In genomic region chr3:72379500-72380187, GRCh38 we compare ENCODE assay signal across 11 cellular contexts.
A peak's percentile ranks its signal among the peaks of the same experiment; 100 is the strongest.
DNase-seq lines count a peak whose midpoint lies in the region; ATAC-seq and TF ChIP-seq lines count a peak whose summit lies in the region.
"Had no signal": no experiment of that assay in that cellular context is flagged by ENCODE, and none has a peak within 500 bp of the region (broad histone marks: within the 10 kb centered on the region; RNA-seq: fewer than 3 reads in every experiment).

No MANE protein-coding gene starts in this region.

- CTCF ChIA-PET in HEK293 (lab: Yijun Ruan, JAX): no interaction called here

- peaks cover 6% of the 10 kb centered on the region for H3K4me1 ChIP-seq in HEK293 (ENCODE audit: control insufficient read depth, insufficient read depth, low read length)

- no peak overlapping the region for H3K27ac Mint-ChIP-seq in osteocyte (ENCODE audit: unreplicated experiment)
- H3K27ac Mint-ChIP-seq: activated T-cell treated with anti-CD3 and anti-CD28 coated beads, Interleukin-2, amount 50 U/mL, for 72 hours had no signal

- peaks cover 66% of the 10 kb centered on the region for H3K4me1 Mint-ChIP-seq in osteocyte (ENCODE audit: unreplicated experiment)

- H3K36me3 ChIP-seq in HEK293 (ENCODE audit: control insufficient read depth in 2 of 2, insufficient read depth in 1 of 2, low read length in 2 of 2): peaks cover 0 to 18% of the 10 kb centered on the region in 2 experiments; a peak in 1 of 3 replicates

- DNase-seq in AG10803 (ENCODE audit: low read depth) (peak; percentile 47), left lobe of liver (ENCODE audit: low spot score) (no peak), osteocyte (ENCODE audit: extremely low spot score, unreplicated experiment) (no peak), SHP77 treated with DMSO at 0.1 percent for 48 hours (lab: John Stamatoyannopoulos, UW) (no peak)
- DNase-seq: activated T-cell treated with anti-CD3 and anti-CD28 coated beads, Interleukin-2, amount 50 U/mL, for 72 hours; CD8-positive, alpha-beta T cell had no signal

- H3K9me3 Mint-ChIP-seq in osteocyte (ENCODE audit: unreplicated experiment): no peaks in the 10 kb centered on the region
- H3K9me3 Mint-ChIP-seq: activated T-cell treated with anti-CD3 and anti-CD28 coated beads, Interleukin-2, amount 50 U/mL, for 72 hours; CD8-positive, alpha-beta T cell had no signal

- no peak overlapping the region for H3K4me3 Mint-ChIP-seq in osteocyte (ENCODE audit: unreplicated experiment)
- H3K4me3 Mint-ChIP-seq: activated T-cell treated with anti-CD3 and anti-CD28 coated beads, Interleukin-2, amount 50 U/mL, for 72 hours; CD8-positive, alpha-beta T cell had no signal

- H3K4me3 ChIP-seq in AG10803 (ENCODE audit: low read length) (no peak overlapping the region), HEK293 (ENCODE audit: low read depth, low read length) (no peak overlapping the region)
- H3K4me3 ChIP-seq: K562 had no signal

- ATAC-seq in left lobe of liver (peak; percentile 5), GM19397 (IDR thresholded peaks at IDR 0.05; ENCODE audit: unreplicated experiment) (no peak), HG03439 (IDR thresholded peaks at IDR 0.05; ENCODE audit: unreplicated experiment) (no peak)
- ATAC-seq: activated T-cell treated with anti-CD3 and anti-CD28 coated beads, Interleukin-2, amount 50 U/mL, for 72 hours; CD8-positive, alpha-beta T cell; K562 had no signal

- no peak overlapping the region for H3K27ac ChIP-seq in HEK293 (ENCODE audit: extremely low read depth, low read depth, low read length)
- H3K27ac ChIP-seq in angular gyrus (ENCODE audit: low read depth, low read length): peak overlapping the region; percentile 95

- H3K36me3 Mint-ChIP-seq in osteocyte (ENCODE audit: unreplicated experiment): peaks cover 25% of the 10 kb centered on the region

- POLR2A ChIA-PET in HEK293 (lab: Yijun Ruan, JAX): no interaction called here

- no peak for TF ChIP-seq CTCF in AG10803 (conservative IDR thresholded peaks at IDR 0.05; ENCODE audit: low read length)
- TF ChIP-seq CTCF in HEK293 (tag by site-specific recombination; IDR thresholded peaks at IDR 0.05): no peak
- TF ChIP-seq CTCF in osteocyte (IDR thresholded peaks at IDR 0.05): no peak

- H3K9me3 ChIP-seq in HEK293 (ENCODE audit: control insufficient read depth, insufficient read depth, low read depth, low read length): no peaks in the 10 kb centered on the region

- H3K27me3 Mint-ChIP-seq in osteocyte (ENCODE audit: unreplicated experiment): no peaks in the 10 kb centered on the region

TF ChIP-seq in HEK293, 187 proteins besides CTCF, POLR2A, EP300 and RAD21:
- TF ChIP-seq PRDM6 (tag by site-specific recombination; IDR thresholded peaks at IDR 0.05) (peak; percentile 59), WT1 (tag by site-specific recombination; IDR thresholded peaks at IDR 0.05) (peak; percentile 29), FEZF1 (tag by site-specific recombination; IDR thresholded peaks at IDR 0.05) (0 out of 2 replicates have a peak, but pooled peaks have one; percentile 24), ZSCAN16 (tag by site-specific recombination; IDR thresholded peaks at IDR 0.05) (no peak)
